In the genomic region with DNA sequence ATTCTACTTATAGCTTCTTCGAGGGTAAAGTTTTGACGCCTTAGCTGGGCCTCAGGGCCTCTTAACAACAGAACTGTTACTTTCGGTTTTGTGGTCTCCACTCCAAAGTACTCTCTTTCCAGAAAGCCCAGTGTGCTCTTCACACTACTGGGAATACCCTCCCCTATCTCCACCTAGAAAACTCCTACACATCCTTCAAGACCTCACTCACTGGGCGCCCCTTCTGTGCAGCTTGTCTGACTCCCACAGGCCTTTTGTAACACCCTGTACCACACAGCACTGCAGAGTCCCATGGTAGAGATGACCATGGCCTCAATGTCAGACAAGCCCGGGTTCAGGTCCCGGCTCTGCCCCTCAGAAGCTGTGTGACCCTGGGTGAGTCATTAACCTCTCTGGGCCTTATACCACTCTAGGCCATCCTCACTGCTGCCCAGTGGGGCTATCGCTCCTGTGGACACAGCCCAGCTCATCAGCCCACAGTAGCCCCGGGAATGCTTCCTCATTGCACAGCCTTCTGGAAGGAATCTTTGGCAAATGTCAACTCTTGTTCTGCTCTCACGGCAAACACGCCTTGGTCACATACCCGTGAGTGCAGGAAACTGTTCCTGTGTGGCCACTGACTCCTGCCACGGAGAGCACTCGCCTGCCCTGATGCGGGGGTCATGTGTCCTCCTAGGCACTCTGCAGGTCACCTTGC, we compare ENCODE assay signal across 3 cellular contexts.
A peak's percentile ranks its signal among the peaks of the same experiment; 100 is the strongest.
TF ChIP-seq lines count a peak whose summit lies in the region.

No MANE protein-coding gene starts in this region.

TF ChIP-seq in SK-N-SH treated with all-trans-retinoic acid at 6 μM for 48 hours, 23 proteins besides CTCF, POLR2A, EP300 and RAD21:
- TF ChIP-seq ZFP3 (CRISPR knock-in tag; IDR thresholded peaks at IDR 0.05) (peak; percentile 85), BACH2 (CRISPR knock-in tag; IDR thresholded peaks at IDR 0.05; ENCODE audit: borderline replicate concordance) (no peak), TCF4 (CRISPR knock-in tag; IDR thresholded peaks at IDR 0.05; ENCODE audit: borderline replicate concordance) (no peak), ZFP30 (CRISPR knock-in tag; IDR thresholded peaks at IDR 0.05) (no peak)

TF ChIP-seq in SK-N-SH, 30 proteins besides CTCF, POLR2A, EP300 and RAD21:
- TF ChIP-seq, protein P1, sequence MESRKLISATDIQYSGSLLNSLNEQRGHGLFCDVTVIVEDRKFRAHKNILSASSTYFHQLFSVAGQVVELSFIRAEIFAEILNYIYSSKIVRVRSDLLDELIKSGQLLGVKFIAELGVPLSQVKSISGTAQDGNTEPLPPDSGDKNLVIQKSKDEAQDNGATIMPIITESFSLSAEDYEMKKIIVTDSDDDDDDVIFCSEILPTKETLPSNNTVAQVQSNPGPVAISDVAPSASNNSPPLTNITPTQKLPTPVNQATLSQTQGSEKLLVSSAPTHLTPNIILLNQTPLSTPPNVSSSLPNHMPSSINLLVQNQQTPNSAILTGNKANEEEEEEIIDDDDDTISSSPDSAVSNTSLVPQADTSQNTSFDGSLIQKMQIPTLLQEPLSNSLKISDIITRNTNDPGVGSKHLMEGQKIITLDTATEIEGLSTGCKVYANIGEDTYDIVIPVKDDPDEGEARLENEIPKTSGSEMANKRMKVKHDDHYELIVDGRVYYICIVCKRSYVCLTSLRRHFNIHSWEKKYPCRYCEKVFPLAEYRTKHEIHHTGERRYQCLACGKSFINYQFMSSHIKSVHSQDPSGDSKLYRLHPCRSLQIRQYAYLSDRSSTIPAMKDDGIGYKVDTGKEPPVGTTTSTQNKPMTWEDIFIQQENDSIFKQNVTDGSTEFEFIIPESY (IDR thresholded peaks at IDR 0.05; ENCODE audit: borderline replicate concordance, low read depth): no peak
- TF ChIP-seq JUND (IDR thresholded peaks at IDR 0.05): no peak
- TF ChIP-seq, protein P2, sequence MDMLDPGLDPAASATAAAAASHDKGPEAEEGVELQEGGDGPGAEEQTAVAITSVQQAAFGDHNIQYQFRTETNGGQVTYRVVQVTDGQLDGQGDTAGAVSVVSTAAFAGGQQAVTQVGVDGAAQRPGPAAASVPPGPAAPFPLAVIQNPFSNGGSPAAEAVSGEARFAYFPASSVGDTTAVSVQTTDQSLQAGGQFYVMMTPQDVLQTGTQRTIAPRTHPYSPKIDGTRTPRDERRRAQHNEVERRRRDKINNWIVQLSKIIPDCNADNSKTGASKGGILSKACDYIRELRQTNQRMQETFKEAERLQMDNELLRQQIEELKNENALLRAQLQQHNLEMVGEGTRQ (IDR thresholded peaks at IDR 0.05; ENCODE audit: borderline replicate concordance, low read depth, low read length): no peak
- no peak for TF ChIP-seq NRF1 (IDR thresholded peaks at IDR 0.05; ENCODE audit: low read depth, low read length)
- TF ChIP-seq POLR2AphosphoS5 (IDR thresholded peaks at IDR 0.05; ENCODE audit: low read depth, low read length): no peak
- no peak for TF ChIP-seq PBX3 (IDR thresholded peaks at IDR 0.05)
- TF ChIP-seq RCOR1 (IDR thresholded peaks at IDR 0.05; ENCODE audit: low read length): no peak
- TF ChIP-seq, protein P3, sequence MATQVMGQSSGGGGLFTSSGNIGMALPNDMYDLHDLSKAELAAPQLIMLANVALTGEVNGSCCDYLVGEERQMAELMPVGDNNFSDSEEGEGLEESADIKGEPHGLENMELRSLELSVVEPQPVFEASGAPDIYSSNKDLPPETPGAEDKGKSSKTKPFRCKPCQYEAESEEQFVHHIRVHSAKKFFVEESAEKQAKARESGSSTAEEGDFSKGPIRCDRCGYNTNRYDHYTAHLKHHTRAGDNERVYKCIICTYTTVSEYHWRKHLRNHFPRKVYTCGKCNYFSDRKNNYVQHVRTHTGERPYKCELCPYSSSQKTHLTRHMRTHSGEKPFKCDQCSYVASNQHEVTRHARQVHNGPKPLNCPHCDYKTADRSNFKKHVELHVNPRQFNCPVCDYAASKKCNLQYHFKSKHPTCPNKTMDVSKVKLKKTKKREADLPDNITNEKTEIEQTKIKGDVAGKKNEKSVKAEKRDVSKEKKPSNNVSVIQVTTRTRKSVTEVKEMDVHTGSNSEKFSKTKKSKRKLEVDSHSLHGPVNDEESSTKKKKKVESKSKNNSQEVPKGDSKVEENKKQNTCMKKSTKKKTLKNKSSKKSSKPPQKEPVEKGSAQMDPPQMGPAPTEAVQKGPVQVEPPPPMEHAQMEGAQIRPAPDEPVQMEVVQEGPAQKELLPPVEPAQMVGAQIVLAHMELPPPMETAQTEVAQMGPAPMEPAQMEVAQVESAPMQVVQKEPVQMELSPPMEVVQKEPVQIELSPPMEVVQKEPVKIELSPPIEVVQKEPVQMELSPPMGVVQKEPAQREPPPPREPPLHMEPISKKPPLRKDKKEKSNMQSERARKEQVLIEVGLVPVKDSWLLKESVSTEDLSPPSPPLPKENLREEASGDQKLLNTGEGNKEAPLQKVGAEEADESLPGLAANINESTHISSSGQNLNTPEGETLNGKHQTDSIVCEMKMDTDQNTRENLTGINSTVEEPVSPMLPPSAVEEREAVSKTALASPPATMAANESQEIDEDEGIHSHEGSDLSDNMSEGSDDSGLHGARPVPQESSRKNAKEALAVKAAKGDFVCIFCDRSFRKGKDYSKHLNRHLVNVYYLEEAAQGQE (IDR thresholded peaks at IDR 0.05; ENCODE audit: low read depth, low read length): no peak
- no peak for TF ChIP-seq MAX (IDR thresholded peaks at IDR 0.05; ENCODE audit: low read depth)
- no peak for TF ChIP-seq FOXJ3 (CRISPR knock-in tag; IDR thresholded peaks at IDR 0.05)
- no peak for TF ChIP-seq MXI1 (IDR thresholded peaks at IDR 0.05; ENCODE audit: low read depth, low read length)
- no peak for TF ChIP-seq RXRA (IDR thresholded peaks at IDR 0.05; ENCODE audit: borderline replicate concordance, low read depth)
- no peak for TF ChIP-seq NFIC (IDR thresholded peaks at IDR 0.05; ENCODE audit: borderline replicate concordance)
- TF ChIP-seq FOXM1 (IDR thresholded peaks at IDR 0.05; ENCODE audit: low read depth): no peak
- TF ChIP-seq SMC3 (IDR thresholded peaks at IDR 0.05; ENCODE audit: low read depth, low read length): no peak
- no peak for TF ChIP-seq IRF3 (IDR thresholded peaks at IDR 0.05; ENCODE audit: low read depth, low read length)
- no peak for TF ChIP-seq EZH2phosphoT487 (IDR thresholded peaks at IDR 0.05; ENCODE audit: borderline replicate concordance, low read depth)
- no peak for TF ChIP-seq TAF1 (IDR thresholded peaks at IDR 0.05; ENCODE audit: borderline replicate concordance, low read depth, low read length)

TF ChIP-seq in HepG2, 621 proteins besides CTCF, POLR2A, EP300 and RAD21:
- TF ChIP-seq DR1 (CRISPR knock-in tag; IDR thresholded peaks at IDR 0.05) (no peak), ZNF768 (CRISPR knock-in tag; IDR thresholded peaks at IDR 0.05) (peak; percentile 82)
